Comparison of ENCODE assay signal across 1 cellular context in genomic region chr19:50414850-50415660, GRCh38.
A peak's percentile ranks its signal among the peaks of the same experiment; 100 is the strongest.
TF ChIP-seq lines count a peak whose summit lies in the region.

No MANE protein-coding gene starts in this region.

TF ChIP-seq in K562, 482 proteins besides CTCF, POLR2A, EP300 and RAD21 (continued from another document and continues in another):
- TF ChIP-seq RREB1 (CRISPR knock-in tag; IDR thresholded peaks at IDR 0.05) (no peak), MEF2D (tag; conservative IDR thresholded peaks at IDR 0.05; ENCODE audit: low read depth) (no peak), RFX7 (CRISPR knock-in tag; IDR thresholded peaks at IDR 0.05) (no peak), MED1 (CRISPR knock-in tag; IDR thresholded peaks at IDR 0.05; ENCODE audit: borderline replicate concordance) (no peak), ZZZ3 (IDR thresholded peaks at IDR 0.05) (no peak), SNRNP70 (optimal IDR thresholded peaks at IDR 0.05; ENCODE audit: low read depth, low read length) (no peak), BCLAF1 (IDR thresholded peaks at IDR 0.05; ENCODE audit: borderline replicate concordance in 1 of 2, control insufficient read depth in 1 of 2, low read depth in 2 of 2, low read length in 1 of 2) (no peak), IRF9 (tag; IDR thresholded peaks at IDR 0.05) (no peak), GTF2A2 (tag; IDR thresholded peaks at IDR 0.05) (no peak), SRSF3 (IDR thresholded peaks at IDR 0.05; ENCODE audit: insufficient read depth, low read length) (no peak), ZNF3 (CRISPR knock-in tag; IDR thresholded peaks at IDR 0.05) (no peak), ZBTB7A (IDR thresholded peaks at IDR 0.05; ENCODE audit: borderline replicate concordance, control insufficient read depth, low read depth, low read length) (peak; percentile 92), ZFP91 (CRISPR knock-in tag; IDR thresholded peaks at IDR 0.05) (no peak), PCBP1 (IDR thresholded peaks at IDR 0.05; ENCODE audit: low read depth, low read length, poor library complexity, severe bottlenecking) (peak; percentile 13), CBFA2T2 (conservative IDR thresholded peaks at IDR 0.05) (no peak), RBM14 (IDR thresholded peaks at IDR 0.05; ENCODE audit: borderline replicate concordance, insufficient read depth, low read depth, low read length) (no peak), FOXK2 (conservative IDR thresholded peaks at IDR 0.05 in 1 of 2, IDR thresholded peaks at IDR 0.05 in 1 of 2; ENCODE audit: low read depth in 2 of 2) (no peak), NR0B1 (IDR thresholded peaks at IDR 0.05; ENCODE audit: partially characterized antibody) (no peak), KDM4B (IDR thresholded peaks at IDR 0.05; ENCODE audit: borderline replicate concordance in 2 of 2, low read depth in 1 of 2) (peak in 1 of 2 experiments; percentile 40; a peak in 1 of 4 replicates), FOXP4 (CRISPR knock-in tag; IDR thresholded peaks at IDR 0.05; ENCODE audit: borderline replicate concordance) (no peak; the same call in 1 of the 2 replicates), GABPB2 (CRISPR knock-in tag; conservative IDR thresholded peaks at IDR 0.05) (no peak), POU5F1 (IDR thresholded peaks at IDR 0.05; ENCODE audit: borderline replicate concordance, low read depth, low read length, partially characterized antibody) (no peak), SMAD2 (IDR thresholded peaks at IDR 0.05; ENCODE audit: low read depth, low read length) (no peak), KAT2B (IDR thresholded peaks at IDR 0.05; ENCODE audit: low read depth, low read length) (no peak), ZBTB40 (IDR thresholded peaks at IDR 0.05) (no peak), ZBTB40 (CRISPR knock-in tag; IDR thresholded peaks at IDR 0.05) (no peak), MBD1 (CRISPR knock-in tag; IDR thresholded peaks at IDR 0.05) (no peak)
